22 cellular contexts compared by ENCODE assay signal in genomic region chr12:102730996-102731395, GRCh38.
DNase-seq lines count a peak whose midpoint lies in the region; ATAC-seq, FAIRE-seq and TF ChIP-seq lines count a peak whose summit lies in the region.
"Had no signal": no experiment of that assay in that cellular context is flagged by ENCODE, and none has a peak within 500 bp of the region (broad histone marks: within the 10 kb centered on the region; RNA-seq: fewer than 3 reads in every experiment).

No MANE protein-coding gene starts in this region.

- H3K36me3 ChIP-seq in HepG2 (replicated peaks in 1 of 2; ENCODE audit: control insufficient read depth in 1 of 2, insufficient read depth in 2 of 2, low read length in 2 of 2) = no peaks in the 10 kb centered on the region
- no peaks in the 10 kb centered on the region for H3K36me3 ChIP-seq in right lobe of liver
- no peaks in the 10 kb centered on the region for H3K36me3 ChIP-seq in brain microvascular endothelial cell (replicated peaks)
- H3K36me3 ChIP-seq: MG63, SJCRH30 had no signal

- H3K27ac ChIP-seq in HepG2 (ENCODE audit: extremely low read length, insufficient read depth, low read length) (no peak overlapping the region), right lobe of liver (no peak overlapping the region), brain microvascular endothelial cell (no peak overlapping the region)
- H3K27ac ChIP-seq: SJCRH30 had no signal

- no TSS peak for BruUV-seq in HepG2 (replicated peaks; lab: Mats Ljungman, UMichigan)

- H3K36me3 Mint-ChIP-seq in activated CD4-positive, alpha-beta memory T cell treated with anti-CD3 and anti-CD28 coated beads, Interleukin-2, amount 10 ng/mL, durations not matched to agents 7 days and 5 days (ENCODE audit: low read depth) = no peaks in the 10 kb centered on the region
- H3K36me3 Mint-ChIP-seq: T-cell had no signal

- H3K27ac Mint-ChIP-seq in activated CD4-positive, alpha-beta memory T cell treated with anti-CD3 and anti-CD28 coated beads, Interleukin-2, amount 10 ng/mL, durations not matched to agents 7 days and 5 days = no peak overlapping the region
- H3K27ac Mint-ChIP-seq: T-cell had no signal

- TF ChIP-seq POLR2A in HepG2 (IDR thresholded peaks at IDR 0.05; ENCODE audit: insufficient read depth in 1 of 2, low read depth in 2 of 2, low read length in 2 of 2) (no peak), right lobe of liver (IDR thresholded peaks at IDR 0.05) (no peak)

- no peak for TF ChIP-seq RAD21 in HepG2 (CRISPR knock-in tag; IDR thresholded peaks at IDR 0.05)

- H2AFZ ChIP-seq in HepG2 (ENCODE audit: low read length) = no peak overlapping the region

- intact Hi-C loops in HepG2 (cut with micrococcal nuclease; ENCODE audit: unreplicated experiment) = no loop called here
- intact Hi-C loops in right lobe of liver (cut with DNase I) = no loop called here

- no peak overlapping the region for H3K4me2 ChIP-seq in HepG2 (ENCODE audit: low read depth, low read length)

- no peaks in the 10 kb centered on the region for H4K20me1 ChIP-seq in HepG2 (ENCODE audit: insufficient read depth, low read length)

- H3K79me2 ChIP-seq in HepG2 (ENCODE audit: insufficient read depth, low read length) = no peaks in the 10 kb centered on the region

- in situ Hi-C loops in HepG2 (cut with HindIII; ENCODE audit: extremely low pct_ligation_motif_present, low pct_unique_long_range_greater_than_20kb) (no loop called here), brain microvascular endothelial cell (cut with HindIII; ENCODE audit: low pct_ligation_motif_present, low sequenced_read_pairs) (no loop called here)

- DNase-seq in HepG2 (ENCODE audit: low spot score) (no peak), right lobe of liver (no peak), NCI-H69 (lab: John Stamatoyannopoulos, UW) (peak; percentile 2), iPS-NIHi7 (ENCODE audit: extremely low spot score) (peak; percentile 24), brain microvascular endothelial cell (no peak)
- no peak for DNase-seq in stimulated activated CD8-positive, alpha-beta memory T cell treated with anti-CD3 and anti-CD28 coated beads, Interleukin-4, amount 100 ng/mL, for 48 hours
- DNase-seq in activated CD4-positive, alpha-beta memory T cell treated with anti-CD3 and anti-CD28 coated beads, Interleukin-2, amount 10 ng/mL, durations not matched to agents 7 days and 5 days = no peak
- DNase-seq: IMR-90, KG1, MG63, NCI-H1105 treated with DMSO at 0.1 percent for 48 hours, NCI-H146, NCI-H2029, NCI-H446 treated with DMSO at 0.1 percent for 48 hours, NCI-H526, PC-3, SJCRH30, T-cell had no signal

- H3K9ac ChIP-seq in HepG2 (ENCODE audit: insufficient read depth, low read depth, low read length) = no peak overlapping the region

- WGBS in HepG2 (ENCODE audit: low lambda C conversion rate) = 23% methylated on average over 8 of the region's 8 CpGs
- 62% methylated on average over 6 of the region's 8 CpGs for whole genome bisulfite sequencing in right lobe of liver (ENCODE audit: insufficient coverage, low coverage, low lambda C conversion rate, missing lambda C conversion rate)

- TF ChIP-seq EP300 in HepG2 (IDR thresholded peaks at IDR 0.05; ENCODE audit: low read depth in 2 of 2, low read length in 2 of 2) = no peak
- TF ChIP-seq EP300 in HepG2 (CRISPR knock-in tag; IDR thresholded peaks at IDR 0.05; ENCODE audit: borderline replicate concordance) = no peak

- CTCF ChIA-PET in HepG2 (lab: Yijun Ruan, JAX; ENCODE audit: low intra/inter-chr PET ratio, low total read pairs) = no interaction called here
- CTCF ChIA-PET in activated CD4-positive, alpha-beta memory T cell treated with anti-CD3 and anti-CD28 coated beads, Interleukin-2, amount 10 ng/mL, durations not matched to agents 7 days and 5 days (lab: Charles Lee) = no interaction called here

- peak; percentile 70 for ATAC-seq in HepG2
- ATAC-seq in right lobe of liver = no peak
- ATAC-seq: PC-3, SK-N-SH treated with all-trans-retinoic acid at 6 μM for 48 hours, T-cell had no signal

- no peak overlapping the region for H3K4me3 Mint-ChIP-seq in activated CD4-positive, alpha-beta memory T cell treated with anti-CD3 and anti-CD28 coated beads, Interleukin-2, amount 10 ng/mL, durations not matched to agents 7 days and 5 days
- H3K4me3 Mint-ChIP-seq: T-cell had no signal

- no peaks in the 10 kb centered on the region for H3K27me3 Mint-ChIP-seq in activated CD4-positive, alpha-beta memory T cell treated with anti-CD3 and anti-CD28 coated beads, Interleukin-2, amount 10 ng/mL, durations not matched to agents 7 days and 5 days
- H3K27me3 Mint-ChIP-seq: T-cell had no signal

- H3K9me3 ChIP-seq in HepG2 (ENCODE audit: low read length) = no peaks in the 10 kb centered on the region
- no peaks in the 10 kb centered on the region for H3K9me3 ChIP-seq in right lobe of liver
- H3K9me3 ChIP-seq: MG63, SJCRH30 had no signal

- peaks cover 2% of the 10 kb centered on the region for H3K9me3 Mint-ChIP-seq in activated CD4-positive, alpha-beta memory T cell treated with anti-CD3 and anti-CD28 coated beads, Interleukin-2, amount 10 ng/mL, durations not matched to agents 7 days and 5 days
- H3K9me3 Mint-ChIP-seq: T-cell had no signal

- no peaks in the 10 kb centered on the region for H3K4me1 ChIP-seq in HepG2 (ENCODE audit: insufficient read depth, low read length)
- no peaks in the 10 kb centered on the region for H3K4me1 ChIP-seq in right lobe of liver
- H3K4me1 ChIP-seq: SJCRH30 had no signal

- H3K4me3 ChIP-seq in HepG2 (replicated peaks in 1 of 3; ENCODE audit: insufficient read depth in 1 of 3, low read depth in 2 of 3, low read length in 3 of 3) (no peak overlapping the region), right lobe of liver (no peak overlapping the region), brain microvascular endothelial cell (ENCODE audit: low read depth, low read length) (no peak overlapping the region)
- H3K4me3 ChIP-seq: MG63, SJCRH30 had no signal

- POLR2A ChIA-PET in HepG2 (lab: Yijun Ruan, JAX) = no interaction called here
- POLR2A ChIA-PET in activated CD4-positive, alpha-beta memory T cell treated with anti-CD3 and anti-CD28 coated beads, Interleukin-2, amount 10 ng/mL, durations not matched to agents 7 days and 5 days (lab: Charles Lee) = no interaction called here

- H3K27me3 ChIP-seq in HepG2 (ENCODE audit: control insufficient read depth in 1 of 2, insufficient read depth in 2 of 2, low read length in 2 of 2) (no peaks in the 10 kb centered on the region; a peak in 1 of 5 replicates), right lobe of liver (no peaks in the 10 kb centered on the region), brain microvascular endothelial cell (replicated peaks) (no peaks in the 10 kb centered on the region)
- H3K27me3 ChIP-seq: MG63, SJCRH30 had no signal

- no peak for FAIRE-seq in HepG2 (lab: Jason Lieb, UNC)
- FAIRE-seq: D721Med, H54, HTR-8/SVneo had no signal

- no peak for TF ChIP-seq CTCF in HepG2 (CRISPR knock-in tag; IDR thresholded peaks at IDR 0.05)
- TF ChIP-seq CTCF in right lobe of liver (IDR thresholded peaks at IDR 0.05) = no peak
- no peak for TF ChIP-seq CTCF in brain microvascular endothelial cell (IDR thresholded peaks at IDR 0.05; ENCODE audit: low read depth, low read length, missing control alignments)

- H3K4me1 Mint-ChIP-seq in activated CD4-positive, alpha-beta memory T cell treated with anti-CD3 and anti-CD28 coated beads, Interleukin-2, amount 10 ng/mL, durations not matched to agents 7 days and 5 days = peaks cover 4% of the 10 kb centered on the region
- H3K4me1 Mint-ChIP-seq: T-cell had no signal

TF ChIP-seq in HepG2, 621 proteins besides CTCF, POLR2A, EP300 and RAD21 (continues in another document):
- no peak for TF ChIP-seq ZBTB1 (CRISPR knock-in tag; IDR thresholded peaks at IDR 0.05; ENCODE audit: borderline replicate concordance)
- TF ChIP-seq, protein P1, sequence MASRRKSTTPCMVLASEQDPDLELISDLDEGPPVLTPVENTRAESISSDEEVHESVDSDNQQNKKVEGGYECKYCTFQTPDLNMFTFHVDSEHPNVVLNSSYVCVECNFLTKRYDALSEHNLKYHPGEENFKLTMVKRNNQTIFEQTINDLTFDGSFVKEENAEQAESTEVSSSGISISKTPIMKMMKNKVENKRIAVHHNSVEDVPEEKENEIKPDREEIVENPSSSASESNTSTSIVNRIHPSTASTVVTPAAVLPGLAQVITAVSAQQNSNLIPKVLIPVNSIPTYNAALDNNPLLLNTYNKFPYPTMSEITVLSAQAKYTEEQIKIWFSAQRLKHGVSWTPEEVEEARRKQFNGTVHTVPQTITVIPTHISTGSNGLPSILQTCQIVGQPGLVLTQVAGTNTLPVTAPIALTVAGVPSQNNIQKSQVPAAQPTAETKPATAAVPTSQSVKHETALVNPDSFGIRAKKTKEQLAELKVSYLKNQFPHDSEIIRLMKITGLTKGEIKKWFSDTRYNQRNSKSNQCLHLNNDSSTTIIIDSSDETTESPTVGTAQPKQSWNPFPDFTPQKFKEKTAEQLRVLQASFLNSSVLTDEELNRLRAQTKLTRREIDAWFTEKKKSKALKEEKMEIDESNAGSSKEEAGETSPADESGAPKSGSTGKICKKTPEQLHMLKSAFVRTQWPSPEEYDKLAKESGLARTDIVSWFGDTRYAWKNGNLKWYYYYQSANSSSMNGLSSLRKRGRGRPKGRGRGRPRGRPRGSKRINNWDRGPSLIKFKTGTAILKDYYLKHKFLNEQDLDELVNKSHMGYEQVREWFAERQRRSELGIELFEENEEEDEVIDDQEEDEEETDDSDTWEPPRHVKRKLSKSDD (CRISPR knock-in tag; IDR thresholded peaks at IDR 0.05; ENCODE audit: low read depth) = no peak
- TF ChIP-seq, protein P2, sequence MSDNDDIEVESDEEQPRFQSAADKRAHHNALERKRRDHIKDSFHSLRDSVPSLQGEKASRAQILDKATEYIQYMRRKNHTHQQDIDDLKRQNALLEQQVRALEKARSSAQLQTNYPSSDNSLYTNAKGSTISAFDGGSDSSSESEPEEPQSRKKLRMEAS (IDR thresholded peaks at IDR 0.05) = no peak
- TF ChIP-seq ZNF260 (CRISPR knock-in tag; IDR thresholded peaks at IDR 0.05; ENCODE audit: borderline replicate concordance, low read depth) = no peak

Comparison
In these comparisons a context has a peak if more than half of its experiments do, and no peak if none do; other contexts are left out.
1. DNase-seq: peak in NCI-H69 (single experiment) and iPS-NIHi7 (single experiment); none in HepG2 (single experiment), right lobe of liver (0 of 3), stimulated activated CD8-positive, alpha-beta memory T cell treated with anti-CD3 and anti-CD28 coated beads, Interleukin-4, amount 100 ng/mL, for 48 hours (single experiment), activated CD4-positive, alpha-beta memory T cell treated with anti-CD3 and anti-CD28 coated beads, Interleukin-2, amount 10 ng/mL, durations not matched to agents 7 days and 5 days (single experiment) and brain microvascular endothelial cell (single experiment).